ENCODE assay signal across 16 cellular contexts in genomic region chr19:5076440-5077208, GRCh38.
"Had no signal": no experiment of that assay in that cellular context is flagged by ENCODE, and none has a peak within 500 bp of the region (broad histone marks: within the 10 kb centered on the region; RNA-seq: fewer than 3 reads in every experiment).

No MANE protein-coding gene starts in this region.

- H3K27me3 ChIP-seq: foreskin keratinocyte, hepatocyte, upper lobe of left lung had no signal

- H3K36me3 Mint-ChIP-seq: activated naive CD8-positive, alpha-beta T cell treated with anti-CD3 and anti-CD28 coated beads for 36 hours had no signal

- DNase-seq: activated CD8-positive, alpha-beta memory T cell treated with anti-CD3 and anti-CD28 coated beads, Interleukin-2, amount 50 U/mL, for 48 hours; activated naive CD4-positive, alpha-beta T cell treated with Interleukin-2 at 50 U/mL for 16 hours; activated naive CD8-positive, alpha-beta T cell treated with anti-CD3 and anti-CD28 coated beads for 36 hours; activated T-cell treated with anti-CD3 and anti-CD28 coated beads, Interleukin-2, amount 50 U/mL, for 4 hours; foreskin keratinocyte; kidney glomerular epithelial cell; stimulated activated CD4-positive, alpha-beta T cell treated with anti-CD3 and anti-CD28 coated beads, Interleukin-4, amount 100 ng/mL, for 24 hours; stimulated activated naive CD8-positive, alpha-beta T cell treated with anti-CD3 and anti-CD28 coated beads, Interleukin-15, Interleukin-2, amounts not matched to agents 100 U/mL and 50 U/mL, for 24 hours; T-cell had no signal

- H3K9me3 Mint-ChIP-seq: activated naive CD8-positive, alpha-beta T cell treated with anti-CD3 and anti-CD28 coated beads for 36 hours; activated T-cell treated with anti-CD3 and anti-CD28 coated beads, Interleukin-2, amount 50 U/mL, for 4 hours; memory B cell; neural crest cell; T-cell; T-helper 2 cell treated with Interferon-gamma antibody and Interleukin-4, amounts not matched to agents 5 μg/mL and 100 μg/mL, for 36 hours had no signal

- H2AFZ ChIP-seq: hepatocyte had no signal

- H3K79me2 ChIP-seq: hepatocyte had no signal

- H3K9me3 ChIP-seq: upper lobe of left lung had no signal

- H3K27me3 Mint-ChIP-seq: activated naive CD8-positive, alpha-beta T cell treated with anti-CD3 and anti-CD28 coated beads for 36 hours; memory B cell; T-cell had no signal

- ATAC-seq: foreskin keratinocyte, SK-N-SH treated with all-trans-retinoic acid at 6 μM for 48 hours had no signal

- H3K4me1 Mint-ChIP-seq: neural crest cell had no signal

- H3K4me2 ChIP-seq: hepatocyte had no signal

- H3K4me3 Mint-ChIP-seq: activated naive CD8-positive, alpha-beta T cell treated with anti-CD3 and anti-CD28 coated beads for 36 hours; activated T-cell treated with anti-CD3 and anti-CD28 coated beads, Interleukin-2, amount 50 U/mL, for 4 hours; memory B cell; neural crest cell; T-cell; T-helper 2 cell treated with Interferon-gamma antibody and Interleukin-4, amounts not matched to agents 5 μg/mL and 100 μg/mL, for 36 hours had no signal

- FAIRE-seq: TTC549 had no signal

- H3K4me1 ChIP-seq: foreskin keratinocyte had no signal

- H3K4me3 ChIP-seq: hepatocyte, upper lobe of left lung had no signal

- H3K27ac ChIP-seq: foreskin keratinocyte, hepatocyte, upper lobe of left lung had no signal

- H3K27ac Mint-ChIP-seq: activated naive CD8-positive, alpha-beta T cell treated with anti-CD3 and anti-CD28 coated beads for 36 hours; memory B cell; T-cell; T-helper 2 cell treated with Interferon-gamma antibody and Interleukin-4, amounts not matched to agents 5 μg/mL and 100 μg/mL, for 36 hours had no signal
